In the genomic region with DNA sequence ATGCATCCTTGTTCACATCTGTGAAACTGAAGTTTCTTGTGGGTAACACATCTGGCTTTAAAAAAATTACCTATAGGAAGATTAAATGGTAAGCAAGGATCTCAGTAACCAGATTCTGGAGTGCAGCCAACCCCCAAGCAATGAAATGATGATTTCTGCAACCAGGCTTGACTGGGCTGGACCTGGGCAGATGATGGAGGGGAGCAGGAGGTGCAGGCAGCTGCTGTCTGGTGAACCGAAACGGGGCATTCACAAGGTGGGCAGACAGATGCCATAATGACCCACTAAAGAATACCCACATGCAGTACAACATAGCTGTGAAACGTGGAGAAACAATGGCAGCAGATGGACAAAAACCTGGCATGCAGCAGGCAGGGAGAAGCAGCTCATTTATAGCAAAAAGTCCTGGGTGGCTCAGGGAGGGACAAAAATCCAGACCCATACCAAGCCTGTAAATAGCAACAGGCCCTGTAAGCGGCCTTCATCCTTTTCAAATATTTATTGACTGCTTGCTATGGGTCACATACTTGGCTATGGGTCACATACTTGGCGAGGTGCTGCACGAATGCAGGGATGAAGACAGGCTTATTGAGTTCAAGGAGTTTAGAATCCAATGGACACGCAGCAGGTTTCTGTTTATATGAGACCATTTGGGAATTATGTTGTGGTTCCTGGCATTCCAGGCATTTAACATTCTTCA, we compare ENCODE assay signal across 16 cellular contexts.
A peak's percentile ranks its signal among the peaks of the same experiment; 100 is the strongest.
DNase-seq lines count a peak whose midpoint lies in the region; ATAC-seq and TF ChIP-seq lines count a peak whose summit lies in the region.
"Had no signal": no experiment of that assay in that cellular context is flagged by ENCODE, and none has a peak within 500 bp of the region (broad histone marks: within the 10 kb centered on the region; RNA-seq: fewer than 3 reads in every experiment).

No MANE protein-coding gene starts in this region.

- DNase-seq in AG08395 (ENCODE audit: low spot score) (peak; percentile 61), GM23248 (peak; percentile 49), NCI-H69 (lab: John Stamatoyannopoulos, UW) (peak; percentile 99), glutamatergic neuron (no peak), DMS114 treated with DMSO at 0.1 percent for 48 hours (lab: John Stamatoyannopoulos, UW; ENCODE audit: unreplicated experiment) (no peak), Karpas-422 (no peak), transverse colon (no peak)
- DNase-seq: aorta; DND-41; foreskin keratinocyte; NCI-H510A; stimulated activated CD4-positive, alpha-beta T cell treated with anti-CD3 and anti-CD28 coated beads, Interleukin-1b, Interleukin-23, amount 100 ng/mL, for 48 hours; stimulated activated CD8-positive, alpha-beta memory T cell treated with anti-CD3 and anti-CD28 coated beads, Interleukin-4, amount 100 ng/mL, for 48 hours had no signal

- H2AFZ ChIP-seq in GM23248, result no peak overlapping the region
- no peak overlapping the region for H2AFZ ChIP-seq in Karpas-422 (ENCODE audit: low read length)

- H3K9me3 ChIP-seq in GM23248 (ENCODE audit: low read depth) (no peaks in the 10 kb centered on the region), Karpas-422 (ENCODE audit: low read length) (0 out of 2 replicates have a peak, but pooled peaks cover 3% of the 10 kb centered on the region), transverse colon (peaks cover 0 to 7% of the 10 kb centered on the region in 2 donors)

- H3K4me3 ChIP-seq in GM23248 (no peak overlapping the region), Karpas-422 (ENCODE audit: low read length) (no peak overlapping the region), transverse colon (no peak overlapping the region)

- TF ChIP-seq POLR2A in transverse colon (IDR thresholded peaks at IDR 0.05), result no peak

- H4K20me1 ChIP-seq in GM23248 (ENCODE audit: insufficient read depth) (no peaks in the 10 kb centered on the region), Karpas-422 (ENCODE audit: insufficient read depth, low read depth, low read length) (no peaks in the 10 kb centered on the region)

- no peaks in the 10 kb centered on the region for H3K36me3 ChIP-seq in GM23248 (ENCODE audit: low read depth)
- H3K36me3 ChIP-seq in Karpas-422 (ENCODE audit: insufficient read depth, low read length), result no peaks in the 10 kb centered on the region
- H3K36me3 ChIP-seq in transverse colon, result no peaks in the 10 kb centered on the region

- H3F3A ChIP-seq in GM23248 (ENCODE audit: insufficient read depth), result no peaks in the 10 kb centered on the region

- no peak for TF ChIP-seq CTCF in glutamatergic neuron (IDR thresholded peaks at IDR 0.05; ENCODE audit: partially characterized antibody, unreplicated experiment)
- TF ChIP-seq CTCF in transverse colon (IDR thresholded peaks at IDR 0.05), result no peak

- H3K79me2 ChIP-seq in GM23248 (ENCODE audit: insufficient read depth) (no peaks in the 10 kb centered on the region), Karpas-422 (ENCODE audit: low read length) (no peaks in the 10 kb centered on the region)

- H3K27ac ChIP-seq in GM23248 (no peak overlapping the region), Karpas-422 (ENCODE audit: low read length) (no peak overlapping the region), transverse colon (no peak overlapping the region)
- H3K27ac ChIP-seq: foreskin keratinocyte had no signal

- peaks cover 1% of the 10 kb centered on the region for H3K27me3 Mint-ChIP-seq in glutamatergic neuron (ENCODE audit: unreplicated experiment)
- H3K27me3 Mint-ChIP-seq: progenitor cell of endocrine pancreas had no signal

- H3K9me2 ChIP-seq in GM23248 (ENCODE audit: insufficient read depth) (no peaks in the 10 kb centered on the region), Karpas-422 (replicated peaks; ENCODE audit: insufficient read depth, low read length) (no peaks in the 10 kb centered on the region)

- no peak overlapping the region for H3K9ac ChIP-seq in GM23248
- H3K9ac ChIP-seq in Karpas-422 (ENCODE audit: low read length), result no peak overlapping the region

- H3K4me1 ChIP-seq in GM23248 (ENCODE audit: insufficient read depth) (0 out of 2 replicates have a peak, but pooled peaks cover 4% of the 10 kb centered on the region), Karpas-422 (ENCODE audit: low read length) (no peaks in the 10 kb centered on the region), transverse colon (no peaks in the 10 kb centered on the region)
- H3K4me1 ChIP-seq: foreskin keratinocyte had no signal

- peak overlapping the region; percentile 37 for H3K4me2 ChIP-seq in GM23248 (ENCODE audit: unreplicated experiment)
- no peak overlapping the region for H3K4me2 ChIP-seq in Karpas-422 (ENCODE audit: low read depth, low read length, poor library complexity, severe bottlenecking)

- no peak overlapping the region for H3K4me3 Mint-ChIP-seq in glutamatergic neuron (ENCODE audit: unreplicated experiment)
- H3K4me3 Mint-ChIP-seq: activated T-helper 17 cell treated with anti-CD3 and anti-CD28 coated beads, Interleukin-2, amount 50 U/mL, for 72 hours had no signal

- H3K9me3 Mint-ChIP-seq in glutamatergic neuron (ENCODE audit: unreplicated experiment), result peaks cover 3% of the 10 kb centered on the region

- in situ Hi-C loops in GM23248 (cut with MboI), result no loop called here
- in situ Hi-C loops in transverse colon (cut with MboI; ENCODE audit: low pct_ligation_motif_present in 1 of 4, low pct_unique_long_range_greater_than_20kb in 1 of 4, low sequenced_read_pairs in 3 of 4), result no loop called here

- peaks cover 9% of the 10 kb centered on the region for H3K36me3 Mint-ChIP-seq in glutamatergic neuron (ENCODE audit: unreplicated experiment)

- no peak for ATAC-seq in HG02798 (IDR thresholded peaks at IDR 0.05; ENCODE audit: poor library complexity, unreplicated experiment)
- ATAC-seq: activated T-helper 17 cell treated with anti-CD3 and anti-CD28 coated beads, Interleukin-2, amount 50 U/mL, for 72 hours; foreskin keratinocyte had no signal

- WGBS in GM23248 (ENCODE audit: low coverage in 1 of 2, low lambda C conversion rate in 2 of 2, missing lambda C conversion rate in 2 of 2), 2 experiments, result 24 to 27% methylated on average over 7 of the region's 7 CpGs
- WGBS in transverse colon (ENCODE audit: low coverage in 1 of 2), 2 donors, result 50 to 62% methylated on average over 3 to 7 of the region's 7 CpGs

- TF ChIP-seq EP300 in transverse colon (IDR thresholded peaks at IDR 0.05; ENCODE audit: low read depth), result no peak

- intact Hi-C loops in transverse colon (cut with DNase I; ENCODE audit: low total_unique reads), result no loop called here

- peaks cover 7% of the 10 kb centered on the region for H3K4me1 Mint-ChIP-seq in glutamatergic neuron (ENCODE audit: low read depth, unreplicated experiment)
- H3K4me1 Mint-ChIP-seq: activated T-helper 17 cell treated with anti-CD3 and anti-CD28 coated beads, Interleukin-2, amount 50 U/mL, for 72 hours had no signal

- peaks cover 5% of the 10 kb centered on the region; the same call in 1 of the 2 replicates for H3K27me3 ChIP-seq in GM23248 (replicated peaks; ENCODE audit: insufficient read depth)
- no peaks in the 10 kb centered on the region; the same call in 1 of the 2 replicates for H3K27me3 ChIP-seq in Karpas-422 (ENCODE audit: low read length)
- no peaks in the 10 kb centered on the region for H3K27me3 ChIP-seq in transverse colon
- H3K27me3 ChIP-seq: foreskin keratinocyte had no signal

- peak overlapping the region; percentile 77 for H3K27ac Mint-ChIP-seq in glutamatergic neuron (ENCODE audit: unreplicated experiment)
- H3K27ac Mint-ChIP-seq: activated T-helper 17 cell treated with anti-CD3 and anti-CD28 coated beads, Interleukin-2, amount 50 U/mL, for 72 hours; progenitor cell of endocrine pancreas had no signal

Comparison
In these comparisons a context has a peak if more than half of its experiments do, and no peak if none do; other contexts are left out.
1. DNase-seq: peak in AG08395 (single experiment), GM23248 (single experiment) and NCI-H69 (single experiment); none in glutamatergic neuron (single experiment), DMS114 treated with DMSO at 0.1 percent for 48 hours (single experiment), Karpas-422 (single experiment) and transverse colon (single experiment).